21 cellular contexts compared by ENCODE assay signal in genomic region chr19:4444765-4445741, GRCh38. TPM values are rescaled to one million over a fixed set of nuclear protein-coding genes. Genes with fewer than 3 reads are reported as not detected.
DNase-seq lines count a peak whose midpoint lies in the region; ATAC-seq and TF ChIP-seq lines count a peak whose summit lies in the region.
"Had no signal": no experiment of that assay in that cellular context is flagged by ENCODE, and none has a peak within 500 bp of the region (broad histone marks: within the 10 kb centered on the region; RNA-seq: fewer than 3 reads in every experiment).

No MANE protein-coding gene starts in this region.

- peak; percentile 20 for DNase-seq in DMS53 (lab: John Stamatoyannopoulos, UW)
- no peak for DNase-seq in DMS53 treated with DMSO at 0.1 percent for 48 hours (lab: John Stamatoyannopoulos, UW; ENCODE audit: unreplicated experiment)
- DNase-seq in Kasumi-1 (lab: John Stamatoyannopoulos, UW) = peak; percentile 7 to 8
- DNase-seq in central memory CD8-positive, alpha-beta T cell (ENCODE audit: low spot score in 2 of 2) = no peak
- DNase-seq in osteocyte (ENCODE audit: extremely low spot score, unreplicated experiment) = no peak
- no peak for DNase-seq in stimulated activated CD4-positive, alpha-beta T cell treated with anti-CD3 and anti-CD28 coated beads, Interleukin-15, amount 100 ng/mL, for 24 hours
- DNase-seq: activated B cell treated with CpG ODN at 0.5 μM for 24 hours; activated CD8-positive, alpha-beta memory T cell treated with anti-CD3 and anti-CD28 coated beads, Interleukin-2, amount 10 ng/mL, durations not matched to agents 7 days and 5 days; activated gamma-delta T cell treated with Interleukin-2 at 50 U/mL for 16 hours; CD8-positive, alpha-beta T cell; hippocampal formation; left colon; MM.1S; NCI-H2029 treated with DMSO at 0.1 percent for 48 hours; NCI-H524 treated with DMSO at 0.1 percent for 48 hours; RPMI8226; T-helper 1 cell had no signal

- no peak for TF ChIP-seq CTCF in osteocyte (IDR thresholded peaks at IDR 0.05)

- H3K9me3 Mint-ChIP-seq in central memory CD8-positive, alpha-beta T cell = no peaks in the 10 kb centered on the region
- no peaks in the 10 kb centered on the region for H3K9me3 Mint-ChIP-seq in osteocyte (ENCODE audit: unreplicated experiment)
- H3K9me3 Mint-ChIP-seq: activated B cell treated with CpG ODN at 0.5 μM for 24 hours; CD8-positive, alpha-beta T cell; dendritic cell treated with granulocyte-macrophage colony-stimulating factor and Interleukin-4, amounts not matched to agents 40 ng/mL and 50 ng/mL, for 4 days; stimulated activated memory B cell treated with anti-CD40 and anti-IgM and Interleukin-4, amounts not matched to agents 10 μg/mL and 1 μg/mL and 100 μg/mL, for 72 hours had no signal

- ATAC-seq in central memory CD8-positive, alpha-beta T cell (replicated peaks; ENCODE audit: extremely low read depth, poor library complexity, severe bottlenecking) = no peak
- ATAC-seq in HG03565 (IDR thresholded peaks at IDR 0.05; ENCODE audit: unreplicated experiment) (no peak), GM19455 (IDR thresholded peaks at IDR 0.05; ENCODE audit: unreplicated experiment) (no peak)
- ATAC-seq: activated CD8-positive, alpha-beta memory T cell treated with anti-CD3 and anti-CD28 coated beads, Interleukin-2, amount 10 ng/mL, durations not matched to agents 7 days and 5 days; CD8-positive, alpha-beta T cell; stimulated activated memory B cell treated with anti-CD40 and anti-IgM and Interleukin-4, amounts not matched to agents 10 μg/mL and 1 μg/mL and 100 μg/mL, for 72 hours had no signal

- no peaks in the 10 kb centered on the region for H3K27me3 Mint-ChIP-seq in central memory CD8-positive, alpha-beta T cell
- no peaks in the 10 kb centered on the region for H3K27me3 Mint-ChIP-seq in osteocyte (ENCODE audit: unreplicated experiment)
- H3K27me3 Mint-ChIP-seq: activated B cell treated with CpG ODN at 0.5 μM for 24 hours; activated CD8-positive, alpha-beta memory T cell treated with anti-CD3 and anti-CD28 coated beads, Interleukin-2, amount 10 ng/mL, durations not matched to agents 7 days and 5 days; dendritic cell treated with granulocyte-macrophage colony-stimulating factor and Interleukin-4, amounts not matched to agents 40 ng/mL and 50 ng/mL, for 4 days; stimulated activated memory B cell treated with anti-CD40 and anti-IgM and Interleukin-4, amounts not matched to agents 10 μg/mL and 1 μg/mL and 100 μg/mL, for 72 hours had no signal

- H3K27ac Mint-ChIP-seq in central memory CD8-positive, alpha-beta T cell (ENCODE audit: low read depth) = peak overlapping the region; percentile 35
- peak overlapping the region; percentile 35 for H3K27ac Mint-ChIP-seq in osteocyte (ENCODE audit: unreplicated experiment)
- H3K27ac Mint-ChIP-seq: activated CD8-positive, alpha-beta memory T cell treated with anti-CD3 and anti-CD28 coated beads, Interleukin-2, amount 10 ng/mL, durations not matched to agents 7 days and 5 days; CD8-positive, alpha-beta T cell; dendritic cell treated with granulocyte-macrophage colony-stimulating factor and Interleukin-4, amounts not matched to agents 40 ng/mL and 50 ng/mL, for 4 days; stimulated activated memory B cell treated with anti-CD40 and anti-IgM and Interleukin-4, amounts not matched to agents 10 μg/mL and 1 μg/mL and 100 μg/mL, for 72 hours had no signal

- no peak overlapping the region for H3K4me3 Mint-ChIP-seq in central memory CD8-positive, alpha-beta T cell
- no peak overlapping the region for H3K4me3 Mint-ChIP-seq in osteocyte (ENCODE audit: unreplicated experiment)
- H3K4me3 Mint-ChIP-seq: activated B cell treated with CpG ODN at 0.5 μM for 24 hours; activated CD8-positive, alpha-beta memory T cell treated with anti-CD3 and anti-CD28 coated beads, Interleukin-2, amount 10 ng/mL, durations not matched to agents 7 days and 5 days; CD8-positive, alpha-beta T cell; dendritic cell treated with granulocyte-macrophage colony-stimulating factor and Interleukin-4, amounts not matched to agents 40 ng/mL and 50 ng/mL, for 4 days; stimulated activated memory B cell treated with anti-CD40 and anti-IgM and Interleukin-4, amounts not matched to agents 10 μg/mL and 1 μg/mL and 100 μg/mL, for 72 hours had no signal

- peaks cover 8% of the 10 kb centered on the region for H3K4me1 Mint-ChIP-seq in central memory CD8-positive, alpha-beta T cell
- no peaks in the 10 kb centered on the region for H3K4me1 Mint-ChIP-seq in osteocyte (ENCODE audit: unreplicated experiment)
- H3K4me1 Mint-ChIP-seq: activated CD8-positive, alpha-beta memory T cell treated with anti-CD3 and anti-CD28 coated beads, Interleukin-2, amount 10 ng/mL, durations not matched to agents 7 days and 5 days had no signal

- peaks cover 18% of the 10 kb centered on the region for H3K36me3 Mint-ChIP-seq in central memory CD8-positive, alpha-beta T cell (ENCODE audit: insufficient read depth)
- peaks cover 14% of the 10 kb centered on the region for H3K36me3 Mint-ChIP-seq in osteocyte (ENCODE audit: unreplicated experiment)

RNA-seq across cellular contexts. Expression of gene UBXN6, which starts 12.5 kb away (rescaled TPM):
- total RNA-seq in osteocyte = 96.8 and 106 TPM in 2 replicates

RNA-seq across cellular contexts. Expression of gene HDGFL2, which starts 27.0 kb away (rescaled TPM):
- total RNA-seq in osteocyte = 59.8 and 68.8 TPM in 2 replicates

RNA-seq across cellular contexts. Expression of gene CHAF1A, which starts 42.6 kb away (rescaled TPM):
- 9.7 and 14.0 TPM in 2 replicates for total RNA-seq in osteocyte

RNA-seq across cellular contexts. Expression of gene SH3GL1, which starts 44.7 kb away (rescaled TPM):
- 105 and 115 TPM in 2 replicates for total RNA-seq in osteocyte

Comparison
In these comparisons a context has a peak if more than half of its experiments do, and no peak if none do; other contexts are left out.
1. DNase-seq: peak in DMS53 (single experiment) and Kasumi-1 (2 of 2); none in DMS53 treated with DMSO at 0.1 percent for 48 hours (single experiment), central memory CD8-positive, alpha-beta T cell (0 of 2), osteocyte (single experiment) and stimulated activated CD4-positive, alpha-beta T cell treated with anti-CD3 and anti-CD28 coated beads, Interleukin-15, amount 100 ng/mL, for 24 hours (single experiment).